In the genomic region with DNA sequence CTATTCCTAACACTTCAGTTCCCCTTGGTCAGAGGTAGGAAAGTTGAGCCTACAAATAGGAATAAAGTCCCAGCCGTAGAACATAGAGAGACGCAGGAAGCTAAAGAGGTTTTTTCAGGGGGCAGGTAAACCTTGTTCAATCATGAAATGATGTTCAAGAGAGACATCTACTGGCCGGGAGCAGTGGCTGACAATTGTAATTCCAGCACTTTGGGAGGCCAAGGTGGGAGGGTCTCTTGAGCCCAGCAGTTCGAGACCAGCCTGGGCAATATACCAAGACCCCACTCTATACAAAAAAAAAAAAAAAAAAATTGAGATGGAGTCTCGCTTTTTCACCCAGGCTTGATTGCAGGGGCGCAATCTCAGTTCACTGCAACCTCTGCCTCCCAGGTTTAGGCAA, we compare ENCODE assay signal across 8 cellular contexts.
DNase-seq lines count a peak whose midpoint lies in the region; ATAC-seq, FAIRE-seq and TF ChIP-seq lines count a peak whose summit lies in the region.

No MANE protein-coding gene starts in this region.

- no peak overlapping the region for H3K9ac ChIP-seq in GM12878 (ENCODE audit: control insufficient read depth, insufficient read depth, low read length)

- H2AFZ ChIP-seq in GM12878 (ENCODE audit: control insufficient read depth, low read depth, low read length): no peak overlapping the region

- H3K4me2 ChIP-seq in GM12878 (ENCODE audit: control insufficient read depth, insufficient read depth): no peak overlapping the region

- TF ChIP-seq POLR2A in GM12878 (IDR thresholded peaks at IDR 0.05; ENCODE audit: low read depth, low read length): no peak

- H3K36me3 ChIP-seq in GM12878 (ENCODE audit: control insufficient read depth in 2 of 2, insufficient read depth in 2 of 2, low read length in 1 of 2): no peaks in the 10 kb centered on the region
- H3K36me3 ChIP-seq in left lung: no peaks in the 10 kb centered on the region

- no peaks in the 10 kb centered on the region for H4K20me1 ChIP-seq in GM12878 (ENCODE audit: control insufficient read depth, insufficient read depth)

- TF ChIP-seq RAD21 in GM12878 (IDR thresholded peaks at IDR 0.05; ENCODE audit: insufficient read depth, low read depth, low read length): peak; percentile 56

- no peak for TF ChIP-seq EP300 in GM12878 (IDR thresholded peaks at IDR 0.05; ENCODE audit: borderline replicate concordance in 1 of 2, control insufficient read depth in 1 of 2, low read depth in 2 of 2, low read length in 2 of 2)

- H3K4me1 ChIP-seq in GM12878 (ENCODE audit: control insufficient read depth, insufficient read depth, low read length): no peaks in the 10 kb centered on the region
- H3K4me1 ChIP-seq in left lung: peaks cover 0 to 5% of the 10 kb centered on the region in 2 donors

- CTCF ChIA-PET in GM12878 (lab: Yijun Ruan, JAX): interaction anchor here (0.6 to 4.2 kb wide), 44 partner anchors 10 to 1687 kb away, joined by 3 to 88 read pairs (median 3); a partner anchor contains a TSS

- H3K9me3 ChIP-seq in GM12878 (replicated peaks; ENCODE audit: control insufficient read depth, insufficient read depth, low read length) (no peaks in the 10 kb centered on the region), left lung (no peaks in the 10 kb centered on the region)

- H3K4me3 ChIP-seq in GM12878 (no peak overlapping the region), left lung (no peak overlapping the region)

- SMC1A ChIA-PET in GM12878 (lab: Charles Lee; ENCODE audit: uncharacterized antibody, unreplicated experiment): interaction anchor here (0.6 to 4.4 kb wide), 24 partner anchors 12 to 1545 kb away, joined by 3 to 58 read pairs (median 3); no protein-coding TSS in a partner anchor

- POLR2A ChIA-PET in GM12878 (lab: Charles Lee): no interaction called here

- H3K27ac ChIP-seq in GM12878 (ENCODE audit: control insufficient read depth, insufficient read depth): no peak overlapping the region
- no peak overlapping the region for H3K27ac ChIP-seq in left lung

- FAIRE-seq in D721Med (lab: Jason Lieb, UNC): no peak
- peak; percentile 27 for FAIRE-seq in GM12878 (lab: Jason Lieb, UNC)

- BruUV-seq in GM12878 (replicated peaks; lab: Mats Ljungman, UMichigan): no TSS peak

- 19% methylated on average over 6 of the region's 6 CpGs for WGBS in GM12878 (ENCODE audit: insufficient coverage, insufficient replicate concordance, low lambda C conversion rate, missing lambda C conversion rate)

- ATAC-seq in GM12878: peak; percentile 90
- ATAC-seq in left lung: peak; percentile 59
- ATAC-seq in HG03354 (IDR thresholded peaks at IDR 0.05; ENCODE audit: poor library complexity, severe bottlenecking, unreplicated experiment): no peak

- DNase-seq in D721Med (ENCODE audit: insufficient read length, low spot score) (no peak), H4 (ENCODE audit: low spot score) (peak; percentile 65), NCI-H2081 treated with DMSO at 0.1 percent for 48 hours (lab: John Stamatoyannopoulos, UW) (peak; percentile 54), GM12878 (ENCODE audit: low read depth, low spot score) (no peak), left lung (no peak)
- DNase-seq in central memory CD4-positive, alpha-beta T cell: no peak
- DNase-seq in stimulated activated CD4-positive, alpha-beta T cell treated with anti-CD3 and anti-CD28 coated beads, Interleukin-4, amount 100 ng/mL, for 24 hours: no peak

- TF ChIP-seq CTCF in D721Med (IDR thresholded peaks at IDR 0.05; ENCODE audit: insufficient read depth, missing control alignments) (peak; percentile 60), GM12878 (IDR thresholded peaks at IDR 0.05 in 2 of 3, conservative IDR thresholded peaks at IDR 0.05 in 1 of 3; ENCODE audit: control insufficient read depth in 2 of 3, extremely low read depth in 1 of 3, insufficient read depth in 1 of 3, low read depth in 3 of 3, low read length in 3 of 3) (peak; percentile 47 to 59 (median 49)), left lung (IDR thresholded peaks at IDR 0.05) (peak in 1 of 2 donors; percentile 24)

- RAD21 ChIA-PET in GM12878 (lab: Charles Lee; ENCODE audit: unreplicated experiment): interaction anchor here (0.7 to 3.2 kb wide), 18 partner anchors 12 to 907 kb away, joined by 3 to 31 read pairs (median 4); a partner anchor contains a TSS

- intact Hi-C loops in GM12878 (cut with micrococcal nuclease; ENCODE audit: unreplicated experiment): loop anchor here (1.0 kb wide), 2 partner anchors 409 to 463 kb away; no protein-coding TSS in a partner anchor
- intact Hi-C loops in left lung (cut with DNase I): no loop called here

- no peaks in the 10 kb centered on the region for H3K79me2 ChIP-seq in GM12878 (ENCODE audit: control insufficient read depth, insufficient read depth, low read length)

- in situ Hi-C loops in GM12878 (cut with MboI): no loop called here

- H3K27me3 ChIP-seq in GM12878 (replicated peaks in 1 of 2; ENCODE audit: control insufficient read depth in 2 of 2, insufficient read depth in 2 of 2, low read length in 1 of 2) (no peaks in the 10 kb centered on the region; a peak in 1 of 4 replicates), left lung (no peaks in the 10 kb centered on the region)

TF ChIP-seq in GM12878, 131 proteins besides CTCF, POLR2A, EP300 and RAD21:
- TF ChIP-seq SMC3 (IDR thresholded peaks at IDR 0.05; ENCODE audit: borderline replicate concordance, low read length) (peak; percentile 20; the same call in 1 of the 2 replicates), ZBED1 (IDR thresholded peaks at IDR 0.05; ENCODE audit: borderline replicate concordance) (no peak), RFX5 (IDR thresholded peaks at IDR 0.05; ENCODE audit: low read depth, low read length) (no peak)
- TF ChIP-seq, protein P1, sequence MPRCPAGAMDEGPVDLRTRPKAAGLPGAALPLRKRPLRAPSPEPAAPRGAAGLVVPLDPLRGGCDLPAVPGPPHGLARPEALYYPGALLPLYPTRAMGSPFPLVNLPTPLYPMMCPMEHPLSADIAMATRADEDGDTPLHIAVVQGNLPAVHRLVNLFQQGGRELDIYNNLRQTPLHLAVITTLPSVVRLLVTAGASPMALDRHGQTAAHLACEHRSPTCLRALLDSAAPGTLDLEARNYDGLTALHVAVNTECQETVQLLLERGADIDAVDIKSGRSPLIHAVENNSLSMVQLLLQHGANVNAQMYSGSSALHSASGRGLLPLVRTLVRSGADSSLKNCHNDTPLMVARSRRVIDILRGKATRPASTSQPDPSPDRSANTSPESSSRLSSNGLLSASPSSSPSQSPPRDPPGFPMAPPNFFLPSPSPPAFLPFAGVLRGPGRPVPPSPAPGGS (IDR thresholded peaks at IDR 0.05; ENCODE audit: borderline replicate concordance, insufficient read depth, low read depth, low read length, poor library complexity, severe bottlenecking): no peak

Comparison
In these comparisons a context has a peak if more than half of its experiments do, and no peak if none do; other contexts are left out.
1. DNase-seq: peak in H4 (single experiment) and NCI-H2081 treated with DMSO at 0.1 percent for 48 hours (single experiment); none in D721Med (single experiment), GM12878 (single experiment), left lung (0 of 2), central memory CD4-positive, alpha-beta T cell (single experiment) and stimulated activated CD4-positive, alpha-beta T cell treated with anti-CD3 and anti-CD28 coated beads, Interleukin-4, amount 100 ng/mL, for 24 hours (single experiment).